20 cellular contexts compared by ENCODE assay signal in genomic region chr2:118856978-118857676, GRCh38. TPM values are rescaled to one million over a fixed set of nuclear protein-coding genes. Genes with fewer than 3 reads are reported as not detected.
DNase-seq lines count a peak whose midpoint lies in the region; ATAC-seq, FAIRE-seq and TF ChIP-seq lines count a peak whose summit lies in the region.
"Had no signal": no experiment of that assay in that cellular context is flagged by ENCODE, and none has a peak within 500 bp of the region (broad histone marks: within the 10 kb centered on the region; RNA-seq: fewer than 3 reads in every experiment).

No MANE protein-coding gene starts in this region.

- H3K9me3 ChIP-seq in HepG2 (ENCODE audit: low read length) (no peaks in the 10 kb centered on the region), right lobe of liver (no peaks in the 10 kb centered on the region)
- H3K9me3 ChIP-seq: heart right ventricle had no signal

- H3K79me2 ChIP-seq in HepG2 (ENCODE audit: insufficient read depth, low read length): no peaks in the 10 kb centered on the region

- ATAC-seq in HepG2 (no peak), right lobe of liver (no peak), naive B cell (ENCODE audit: low read depth in 2 of 2) (no peak), GM21528 (IDR thresholded peaks at IDR 0.05; ENCODE audit: low FRiP score, unreplicated experiment) (no peak), HG03108 (IDR thresholded peaks at IDR 0.05; ENCODE audit: unreplicated experiment) (no peak), omental fat pad (ENCODE audit: low FRiP score) (no peak)
- ATAC-seq: heart right ventricle; naive thymus-derived CD8-positive, alpha-beta T cell had no signal

- no peak for FAIRE-seq in HepG2 (lab: Jason Lieb, UNC)
- FAIRE-seq: endometrium, GM12892, keratinocyte had no signal

- 39% methylated on average over 17 of the region's 50 CpGs for WGBS in HepG2 (ENCODE audit: low lambda C conversion rate)
- WGBS in right lobe of liver (ENCODE audit: insufficient coverage, low coverage, low lambda C conversion rate, missing lambda C conversion rate): 14% methylated on average over 7 of the region's 50 CpGs

- H3K27me3 ChIP-seq in HepG2 (ENCODE audit: control insufficient read depth in 1 of 2, insufficient read depth in 2 of 2, low read length in 2 of 2) (peaks cover 26 to 88% of the 10 kb centered on the region in 2 experiments), right lobe of liver (peaks cover 31 to 60% of the 10 kb centered on the region in 2 donors)

- H3K36me3 ChIP-seq in HepG2 (replicated peaks in 1 of 2; ENCODE audit: control insufficient read depth in 1 of 2, insufficient read depth in 2 of 2, low read length in 2 of 2): no peaks in the 10 kb centered on the region
- no peaks in the 10 kb centered on the region for H3K36me3 ChIP-seq in right lobe of liver
- H3K36me3 ChIP-seq: heart right ventricle had no signal

- H3K4me1 ChIP-seq in HepG2 (ENCODE audit: insufficient read depth, low read length): no peaks in the 10 kb centered on the region
- peaks cover 0 to 13% (median 4%) of the 10 kb centered on the region in 4 donors for H3K4me1 ChIP-seq in right lobe of liver

- no peak overlapping the region for H3K4me3 ChIP-seq in HepG2 (replicated peaks in 1 of 3; ENCODE audit: insufficient read depth in 1 of 3, low read depth in 2 of 3, low read length in 3 of 3)
- H3K4me3 ChIP-seq in right lobe of liver: no peak overlapping the region
- H3K4me3 ChIP-seq: heart right ventricle had no signal

- TF ChIP-seq EP300 in HepG2 (IDR thresholded peaks at IDR 0.05; ENCODE audit: low read depth in 2 of 2, low read length in 2 of 2) (no peak), HepG2 (CRISPR knock-in tag; IDR thresholded peaks at IDR 0.05; ENCODE audit: borderline replicate concordance) (no peak)

- H3K4me2 ChIP-seq in HepG2 (ENCODE audit: low read depth, low read length): no peak overlapping the region

- peaks cover 65 to 89% (median 74%) of the 10 kb centered on the region in 3 donors for H3K27me3 Mint-ChIP-seq in naive B cell

- in situ Hi-C loops in HepG2 (cut with HindIII; ENCODE audit: extremely low pct_ligation_motif_present, low pct_unique_long_range_greater_than_20kb): loop anchor here (5.0 to 10.0 kb wide), 2 partner anchors 485 to 812 kb away; no protein-coding TSS in a partner anchor

- no TSS peak for BruUV-seq in HepG2 (replicated peaks; lab: Mats Ljungman, UMichigan)

- H3K27ac ChIP-seq in HepG2 (ENCODE audit: extremely low read length, insufficient read depth, low read length) (no peak overlapping the region), right lobe of liver (no peak overlapping the region)
- H3K27ac ChIP-seq: C4-2B, heart right ventricle, skin epidermis had no signal

- peaks cover 0 to 12% (median 6%) of the 10 kb centered on the region in 7 donors for H3K9me3 Mint-ChIP-seq in naive B cell
- H3K9me3 Mint-ChIP-seq: activated naive CD4-positive, alpha-beta T cell treated with anti-CD3 and anti-CD28 coated beads for 36 hours; naive thymus-derived CD8-positive, alpha-beta T cell had no signal

- H2AFZ ChIP-seq in HepG2 (ENCODE audit: low read length): no peak overlapping the region

- H3K36me3 Mint-ChIP-seq in naive B cell: peaks cover 0 to 7% of the 10 kb centered on the region in 2 donors
- H3K36me3 Mint-ChIP-seq: naive thymus-derived CD8-positive, alpha-beta T cell had no signal

- intact Hi-C loops in HepG2 (cut with micrococcal nuclease; ENCODE audit: unreplicated experiment): no loop called here
- intact Hi-C loops in right lobe of liver (cut with DNase I): loop anchor here in 1 of 2 donors (10.0 kb wide), 1 partner anchor 652 kb away; no protein-coding TSS in a partner anchor

- peak overlapping the region in 2 of 6 donors; percentile 69 to 83 for H3K27ac Mint-ChIP-seq in naive B cell
- H3K27ac Mint-ChIP-seq: activated naive CD4-positive, alpha-beta T cell treated with anti-CD3 and anti-CD28 coated beads for 36 hours; progenitor cell of endocrine pancreas had no signal

- CTCF ChIA-PET in HepG2 (lab: Yijun Ruan, JAX; ENCODE audit: low intra/inter-chr PET ratio, low total read pairs): interaction anchor here (1.9 kb wide), 1 partner anchor 486 kb away, joined by 5 read pairs; no protein-coding TSS in a partner anchor

- TF ChIP-seq CTCF in HepG2 (CRISPR knock-in tag; IDR thresholded peaks at IDR 0.05) (no peak), right lobe of liver (IDR thresholded peaks at IDR 0.05) (no peak), omental fat pad (IDR thresholded peaks at IDR 0.05) (no peak)

- peak overlapping the region in 6 of 8 donors; percentile 65 to 81 (median 72) for H3K4me3 Mint-ChIP-seq in naive B cell
- H3K4me3 Mint-ChIP-seq: activated naive CD4-positive, alpha-beta T cell treated with anti-CD3 and anti-CD28 coated beads for 36 hours had no signal

- TF ChIP-seq RAD21 in HepG2 (CRISPR knock-in tag; IDR thresholded peaks at IDR 0.05): no peak

- H3K9ac ChIP-seq in HepG2 (ENCODE audit: insufficient read depth, low read depth, low read length): no peak overlapping the region

- H4K20me1 ChIP-seq in HepG2 (ENCODE audit: insufficient read depth, low read length): no peaks in the 10 kb centered on the region

- no peak for TF ChIP-seq POLR2A in HepG2 (IDR thresholded peaks at IDR 0.05; ENCODE audit: insufficient read depth in 1 of 2, low read depth in 2 of 2, low read length in 2 of 2)
- TF ChIP-seq POLR2A in right lobe of liver (IDR thresholded peaks at IDR 0.05): no peak

- DNase-seq in HepG2 (ENCODE audit: low spot score) (no peak), right lobe of liver (no peak), ecto neural progenitor cell (ENCODE audit: low spot score) (peak; percentile 71), naive B cell (no peak), GDM1 (lab: John Stamatoyannopoulos, UW) (no peak), omental fat pad (ENCODE audit: low spot score) (no peak)
- DNase-seq: ACHN; activated naive CD4-positive, alpha-beta T cell treated with anti-CD3 and anti-CD28 coated beads for 36 hours; heart right ventricle; naive thymus-derived CD8-positive, alpha-beta T cell; NCI-H526; stimulated activated CD4-positive, alpha-beta T cell treated with anti-CD3 and anti-CD28 coated beads, Interleukin-4, amount 100 ng/mL, for 24 hours had no signal

- peaks cover 20 to 42% (median 29%) of the 10 kb centered on the region in 3 donors for H3K4me1 Mint-ChIP-seq in naive B cell

- POLR2A ChIA-PET in HepG2 (lab: Yijun Ruan, JAX): no interaction called here

TF ChIP-seq in HepG2, 621 proteins besides CTCF, POLR2A, EP300 and RAD21:
- TF ChIP-seq RNF2 (conservative IDR thresholded peaks at IDR 0.05; ENCODE audit: low read depth) (peak; percentile 65), TCF7 (IDR thresholded peaks at IDR 0.05; ENCODE audit: low read depth) (no peak)
TF ChIP-seq in HepG2: peak in this region for 1.

RNA-seq across cellular contexts. Expression of gene EN1, which starts 9.7 kb away (rescaled TPM):
- not detected in 2 replicates for total RNA-seq in HepG2 (2016; rRNA removed; fragmentation: Illumina TruSeq; extraction: Trizol)
- total RNA-seq in HepG2 (2016; cell fraction: cytosol; rRNA removed; fragmentation: Illumina TruSeq; extraction: Trizol; ENCODE audit: low read depth): not detected in 2 replicates
- not detected in 2 replicates for total RNA-seq in HepG2 (2016; cell fraction: insoluble cytoplasmic fraction; rRNA removed; fragmentation: Illumina TruSeq; extraction: Trizol)
- total RNA-seq in HepG2 (2016; cell fraction: membrane; rRNA removed; fragmentation: Illumina TruSeq; extraction: Trizol): not detected in 2 replicates
- total RNA-seq in HepG2 (2016; cell fraction: nucleus; rRNA removed; fragmentation: Illumina TruSeq; extraction: Trizol): not detected in 2 replicates
- not detected in 2 replicates for polyA plus RNA-seq in HepG2 (2011; rRNA removed)
- polyA plus RNA-seq in HepG2 (2011; cell fraction: cytosol; rRNA removed): not detected in 2 replicates
- polyA plus RNA-seq in HepG2 (2011; cell fraction: nucleus; rRNA removed): not detected in 2 replicates
- not detected in 2 replicates for polyA plus RNA-seq in HepG2 (2012)
- not detected in 2 replicates for polyA plus RNA-seq in HepG2 (2016; cell fraction: cytosol; fragmentation: Illumina TruSeq; extraction: Trizol; ENCODE audit: low read depth)
- not detected in 2 replicates for polyA plus RNA-seq in HepG2 (2016; cell fraction: insoluble cytoplasmic fraction; fragmentation: Illumina TruSeq; extraction: Trizol; ENCODE audit: low read depth)
- polyA plus RNA-seq in HepG2 (2016; cell fraction: membrane; fragmentation: Illumina TruSeq; extraction: Trizol; ENCODE audit: low read depth): not detected in 2 replicates
- polyA plus RNA-seq in HepG2 (2016; cell fraction: nucleus; fragmentation: Illumina TruSeq; extraction: Trizol; ENCODE audit: insufficient read depth, low read depth): not detected in 2 replicates
- polyA minus RNA-seq in HepG2 (2011; rRNA and poly(A)+ RNA removed; ENCODE audit: low replicate concordance): not detected in 2 replicates
- not detected in 2 replicates for polyA minus RNA-seq in HepG2 (2011; cell fraction: cytosol; rRNA and poly(A)+ RNA removed)
- polyA minus RNA-seq in HepG2 (2011; cell fraction: nucleus; rRNA and poly(A)+ RNA removed): not detected in 2 replicates
- total RNA-seq in right lobe of liver: not detected
- polyA plus RNA-seq in naive B cell (ENCODE audit: low read depth in 6 of 6): not detected
- 1 to 10 TPM in 1 of 4 donors, under 1 TPM in 3; 0.28 to 1.9 (median 0.61) TPM for total RNA-seq in omental fat pad
- total RNA-seq: activated naive CD4-positive, alpha-beta T cell treated with anti-CD3 and anti-CD28 coated beads for 36 hours; naive thymus-derived CD8-positive, alpha-beta T cell had no signal
- polyA plus RNA-seq: heart right ventricle; naive thymus-derived CD8-positive, alpha-beta T cell had no signal
